ENCODE assay signal across 7 cellular contexts in genomic region chr16:46386840-46387498, GRCh38.
DNase-seq lines count a peak whose midpoint lies in the region; ATAC-seq, FAIRE-seq and TF ChIP-seq lines count a peak whose summit lies in the region.
"Not testable (repeated sequence)": the region's sequence is repeated elsewhere in the genome, so short reads cannot be mapped to it uniquely, and the experiment has no call there.

No MANE protein-coding gene starts in this region.

- in situ Hi-C loops in GM23248 (cut with MboI); K562 (cut with MboI): not testable (repeated sequence)

- H3K27ac ChIP-seq in GM23248 (0 out of 2 replicates have a peak overlapping the region, but pooled peaks have one; percentile 0), ovary (peak overlapping the region in 1 of 2 donors; percentile 0)
- H3K27ac ChIP-seq in K562 (ENCODE audit: extremely low read depth, low read depth, low read length); right atrium auricular region: not testable (repeated sequence)

- H3K4me1 ChIP-seq in GM23248 (ENCODE audit: insufficient read depth), result peaks cover 14% of the 10 kb centered on the region
- not testable (repeated sequence) for H3K4me1 ChIP-seq in K562 (replicated peaks in 1 of 2; ENCODE audit: control insufficient read depth in 2 of 2, insufficient read depth in 2 of 2, low read length in 2 of 2); right atrium auricular region; ovary (ENCODE audit: insufficient read depth)

- not testable (repeated sequence) for H3K79me2 ChIP-seq in GM23248 (ENCODE audit: insufficient read depth); K562 (ENCODE audit: control insufficient read depth, insufficient read depth, low read length)

- H3F3A ChIP-seq in GM23248 (ENCODE audit: insufficient read depth), result peaks cover 20% of the 10 kb centered on the region

- CTCF ChIA-PET in K562 (lab: Yijun Ruan, JAX; ENCODE audit: low intra/inter-chr PET ratio), result not testable (repeated sequence)

- peaks cover 17% of the 10 kb centered on the region for H4K20me1 ChIP-seq in GM23248 (ENCODE audit: insufficient read depth)
- not testable (repeated sequence) for H4K20me1 ChIP-seq in K562 (replicated peaks; ENCODE audit: control insufficient read depth, insufficient read depth, low read length)

- not testable (repeated sequence) for TF ChIP-seq RAD21 in K562 (CRISPR knock-in tag; conservative IDR thresholded peaks at IDR 0.05 in 1 of 2, IDR thresholded peaks at IDR 0.05 in 1 of 2)

- not testable (repeated sequence) for TF ChIP-seq EP300 in K562 (IDR thresholded peaks at IDR 0.05; ENCODE audit: low read length); ovary (IDR thresholded peaks at IDR 0.05)

- peaks cover 15% of the 10 kb centered on the region for H3K36me3 ChIP-seq in GM23248 (ENCODE audit: low read depth)
- not testable (repeated sequence) for H3K36me3 ChIP-seq in K562 (ENCODE audit: control insufficient read depth, insufficient read depth, low read length); right atrium auricular region; ovary

- H3K27me3 ChIP-seq in GM23248 (replicated peaks; ENCODE audit: insufficient read depth), result peaks cover 15% of the 10 kb centered on the region
- not testable (repeated sequence) for H3K27me3 ChIP-seq in K562 (ENCODE audit: control insufficient read depth in 2 of 2, insufficient read depth in 2 of 2, low read length in 2 of 2); right atrium auricular region; ovary

- FAIRE-seq in K562 (lab: Jason Lieb, UNC), result not testable (repeated sequence)

- H3K9me2 ChIP-seq in GM23248 (ENCODE audit: insufficient read depth), result peaks cover 16% of the 10 kb centered on the region

- not testable (repeated sequence) for H3K4me3 Mint-ChIP-seq in T-helper 17 cell

- not testable (repeated sequence) for H3K4me2 ChIP-seq in GM23248 (ENCODE audit: unreplicated experiment); K562 (ENCODE audit: insufficient read depth, low read length)

- not testable (repeated sequence) for H3K27me3 Mint-ChIP-seq in T-helper 17 cell

- BruUV-seq in K562 (replicated peaks; lab: Mats Ljungman, UMichigan), result not testable (repeated sequence)

- not testable (repeated sequence) for H3K9me1 ChIP-seq in K562 (ENCODE audit: control insufficient read depth, insufficient read depth, low read length)

- not testable (repeated sequence) for TF ChIP-seq CTCF in K562 (IDR thresholded peaks at IDR 0.05 in 2 of 3, conservative IDR thresholded peaks at IDR 0.05 in 1 of 3; ENCODE audit: insufficient read depth in 2 of 3, low read depth in 1 of 3, low read length in 3 of 3); right atrium auricular region (IDR thresholded peaks at IDR 0.05); ovary (IDR thresholded peaks at IDR 0.05)

- not testable (repeated sequence) for TF ChIP-seq POLR2A in K562 (conservative IDR thresholded peaks at IDR 0.05); ovary (IDR thresholded peaks at IDR 0.05)

- H3K4me1 Mint-ChIP-seq in T-helper 17 cell, result not testable (repeated sequence)

- 39 to 40% methylated on average over 23 of the region's 23 CpGs for WGBS in GM23248 (ENCODE audit: low coverage in 1 of 2, low lambda C conversion rate in 2 of 2, missing lambda C conversion rate in 2 of 2), 2 experiments
- under 1% methylated on average over 23 of the region's 23 CpGs for WGBS in K562 (ENCODE audit: insufficient coverage, low coverage, missing lambda C conversion rate)
- 61 to 70% (median 70%) methylated on average over 23 of the region's 23 CpGs for WGBS in ovary, 3 donors

- H3K9me3 ChIP-seq in GM23248 (ENCODE audit: low read depth), result peaks cover 20% of the 10 kb centered on the region
- H3K9me3 ChIP-seq in T-helper 17 cell (ENCODE audit: control insufficient read depth, low read length, poor library complexity, severe bottlenecking); K562 (replicated peaks; ENCODE audit: control insufficient read depth, insufficient read depth, low read depth, low read length); right atrium auricular region; ovary: not testable (repeated sequence)

- intact Hi-C loops in K562 (cut with micrococcal nuclease); ovary (cut with DNase I): not testable (repeated sequence)

- H2AFZ ChIP-seq in GM23248, result peak overlapping the region; percentile 0; the same call in 1 of the 2 replicates
- not testable (repeated sequence) for H2AFZ ChIP-seq in K562 (ENCODE audit: low read depth, low read length)

- POLR2A ChIA-PET in K562 (lab: Yijun Ruan, JAX), result not testable (repeated sequence)

- ATAC-seq in GM18867 (IDR thresholded peaks at IDR 0.05; ENCODE audit: unreplicated experiment) (peak; percentile 12), HG03175 (IDR thresholded peaks at IDR 0.05; ENCODE audit: unreplicated experiment) (peak; percentile 9), T-helper 17 cell (peak; percentile 7), K562 (peak; percentile 8)

- DNase-seq in GM23248; K562 (ENCODE audit: extremely low read depth in 1 of 4, low spot score in 3 of 4); right atrium auricular region (ENCODE audit: low spot score): not testable (repeated sequence)
- DNase-seq in T-helper 17 cell, result peak in 1 of 3 donors; percentile 38
- peak in 3 of 5 donors; percentile 27 to 52 (median 33) for DNase-seq in ovary

- H3K4me3 ChIP-seq in GM23248 (peak overlapping the region; percentile 0), right atrium auricular region (peak overlapping the region; percentile 0)
- H3K4me3 ChIP-seq in K562, ovary: not testable (repeated sequence)

- H3K9ac ChIP-seq in GM23248, result peak overlapping the region; percentile 0; the same call in 1 of the 2 replicates
- H3K9ac ChIP-seq in K562 (ENCODE audit: insufficient read depth in 1 of 2, low read depth in 2 of 2, low read length in 2 of 2), result not testable (repeated sequence)

- not testable (repeated sequence) for H3K27ac Mint-ChIP-seq in T-helper 17 cell

- H3K36me3 Mint-ChIP-seq in T-helper 17 cell (ENCODE audit: low read depth), result not testable (repeated sequence)
